8 cellular contexts compared by ENCODE assay signal in genomic region chr17:38871992-38872605, GRCh38. TPM values are rescaled to one million over a fixed set of nuclear protein-coding genes. Genes with fewer than 3 reads are reported as not detected.
DNase-seq lines count a peak whose midpoint lies in the region; ATAC-seq and TF ChIP-seq lines count a peak whose summit lies in the region.

No MANE protein-coding gene starts in this region.

- H3K4me1 ChIP-seq in cardiac muscle cell (ENCODE audit: low read depth) (peaks cover 29% of the 10 kb centered on the region), mesenchymal stem cell (ENCODE audit: control insufficient read depth, insufficient read depth, low read depth, low read length) (peaks cover 53% of the 10 kb centered on the region), vagina (peaks cover 73% of the 10 kb centered on the region)

- H3K4me2 ChIP-seq in mesenchymal stem cell (ENCODE audit: low read length, poor library complexity, severe bottlenecking): peak overlapping the region; percentile 36

- H3K9me3 ChIP-seq in cardiac muscle cell (ENCODE audit: low read depth): no peaks in the 10 kb centered on the region
- H3K9me3 ChIP-seq in mesenchymal stem cell (ENCODE audit: control insufficient read depth, low read length): no peaks in the 10 kb centered on the region
- no peaks in the 10 kb centered on the region for H3K9me3 ChIP-seq in vagina

- no peak overlapping the region for H2BK120ac ChIP-seq in mesenchymal stem cell (ENCODE audit: low read depth, low read length)

- H3K4me3 ChIP-seq in cardiac muscle cell (peak overlapping the region; percentile 66), astrocyte of the cerebellum (ENCODE audit: low read depth, low read length) (peak overlapping the region; percentile 97), mesenchymal stem cell (ENCODE audit: insufficient read depth in 1 of 2, low read depth in 1 of 2, low read length in 2 of 2) (peak overlapping the region; percentile 76 to 96), vagina (peak overlapping the region; percentile 91 to 96)

- H3K27me3 ChIP-seq in cardiac muscle cell (no peaks in the 10 kb centered on the region), mesenchymal stem cell (ENCODE audit: control insufficient read depth in 1 of 2, insufficient read depth in 1 of 2, low read length in 2 of 2) (no peaks in the 10 kb centered on the region), vagina (no peaks in the 10 kb centered on the region)

- H4K8ac ChIP-seq in mesenchymal stem cell (ENCODE audit: low read length): no peak overlapping the region

- peak overlapping the region; percentile 90 for H3K9ac ChIP-seq in mesenchymal stem cell (ENCODE audit: low read length)

- no peak overlapping the region for H2BK15ac ChIP-seq in mesenchymal stem cell (ENCODE audit: low read depth, poor library complexity, severe bottlenecking)

- no peaks in the 10 kb centered on the region for H3K79me1 ChIP-seq in mesenchymal stem cell (replicated peaks; ENCODE audit: low read length, poor library complexity, severe bottlenecking)

- H4K91ac ChIP-seq in mesenchymal stem cell (ENCODE audit: low read length): no peak overlapping the region

- H2BK12ac ChIP-seq in mesenchymal stem cell (ENCODE audit: low read length in 2 of 2): no peak overlapping the region

- no peak for TF ChIP-seq POLR2A in vagina (IDR thresholded peaks at IDR 0.05)

- no peak overlapping the region for H3K23ac ChIP-seq in mesenchymal stem cell (ENCODE audit: low read length in 2 of 2)

- intact Hi-C loops in Right ventricle myocardium superior (cut with DNase I) (no loop called here), vagina (cut with DNase I) (loop anchor here (5.0 to 10.0 kb wide), 2 partner anchors 53 to 280 kb away; partner anchors contain the start of genes LASP1NB and PLXDC1)

- H3K36me3 ChIP-seq in cardiac muscle cell (no peaks in the 10 kb centered on the region), mesenchymal stem cell (ENCODE audit: control insufficient read depth in 1 of 2, insufficient read depth in 2 of 2, low read depth in 1 of 2, low read length in 2 of 2) (peaks cover 17 to 30% of the 10 kb centered on the region in 2 experiments), vagina (no peaks in the 10 kb centered on the region)

- in situ Hi-C loops in astrocyte of the cerebellum (cut with HindIII; ENCODE audit: low sequenced_read_pairs): no loop called here

- peak overlapping the region in 1 of 2 experiments; percentile 61 for H3K14ac ChIP-seq in mesenchymal stem cell (ENCODE audit: low read length in 2 of 2)

- no peak for DNase-seq in cardiac muscle cell (ENCODE audit: low read depth in 1 of 2, low spot score in 1 of 2)
- no peak for DNase-seq in Right ventricle myocardium superior
- no peak for DNase-seq in astrocyte of the cerebellum (ENCODE audit: low read depth)
- no peak for DNase-seq in mesenchymal stem cell
- DNase-seq in vagina (ENCODE audit: extremely low spot score in 2 of 2): no peak
- no peak for DNase-seq in stimulated activated CD8-positive, alpha-beta memory T cell treated with anti-CD3 and anti-CD28 coated beads, Interleukin-4, amount 100 ng/mL, for 48 hours
- DNase-seq in GM10266 (ENCODE audit: extremely low spot score): no peak

- no peak for ATAC-seq in Right ventricle myocardium superior (ENCODE audit: poor library complexity)
- no peak for ATAC-seq in HG03039 (IDR thresholded peaks at IDR 0.05; ENCODE audit: unreplicated experiment)

- H3K27ac ChIP-seq in cardiac muscle cell (peak overlapping the region; percentile 82), mesenchymal stem cell (ENCODE audit: low read length, poor library complexity, severe bottlenecking) (peak overlapping the region; percentile 96), vagina (peak overlapping the region; percentile 95)

- WGBS in mesenchymal stem cell: 74% methylated on average over 1 of the region's 5 CpGs

- no peak for TF ChIP-seq CTCF in cardiac muscle cell (IDR thresholded peaks at IDR 0.05; ENCODE audit: low read depth, low read length)
- no peak for TF ChIP-seq CTCF in astrocyte of the cerebellum (IDR thresholded peaks at IDR 0.05; ENCODE audit: low read depth, low read length, missing control alignments)
- no peak for TF ChIP-seq CTCF in vagina (IDR thresholded peaks at IDR 0.05)
- TF ChIP-seq CTCF in GM10266 (IDR thresholded peaks at IDR 0.05; ENCODE audit: control insufficient read depth, insufficient read depth, low read depth, missing control alignments): no peak

- no peak overlapping the region for H3K4ac ChIP-seq in mesenchymal stem cell (ENCODE audit: low read depth in 1 of 2, low read length in 2 of 2)

- H3K18ac ChIP-seq in mesenchymal stem cell (ENCODE audit: low read depth in 1 of 2, low read length in 2 of 2): peak overlapping the region in 1 of 2 experiments; percentile 25

- H2AFZ ChIP-seq in mesenchymal stem cell (ENCODE audit: low read depth, low read length): no peak overlapping the region

- H2AK5ac ChIP-seq in mesenchymal stem cell (ENCODE audit: low read length, severe bottlenecking): peak overlapping the region; percentile 15

- no peak overlapping the region for H2BK5ac ChIP-seq in mesenchymal stem cell (ENCODE audit: low read depth, low read length, poor library complexity, severe bottlenecking)

RNA-seq across cellular contexts. Expression of gene LASP1, which starts 2.2 kb away (rescaled TPM):
- total RNA-seq in cardiac muscle cell: 46.0 and 51.2 TPM in 2 replicates
- 28.1 and 38.0 TPM in 2 replicates for polyA plus RNA-seq in cardiac muscle cell
- 31.7 TPM for total RNA-seq in Right ventricle myocardium superior
- 223 TPM for polyA plus RNA-seq in mesenchymal stem cell (2013, experiment 1 of 2)
- polyA plus RNA-seq in mesenchymal stem cell (2013, experiment 2 of 2): 220 TPM
- total RNA-seq in vagina: 69.0 TPM

RNA-seq across cellular contexts. Expression of gene RPL23, which starts 18.6 kb away (rescaled TPM):
- total RNA-seq in cardiac muscle cell (2,451 and 2,692 TPM in 2 replicates), Right ventricle myocardium superior (767 TPM), vagina (1,585 TPM)
- polyA plus RNA-seq in cardiac muscle cell: 567 and 626 TPM in 2 replicates
- polyA plus RNA-seq in mesenchymal stem cell (2013, experiment 1 of 2): 3,739 TPM
- 3,716 TPM for polyA plus RNA-seq in mesenchymal stem cell (2013, experiment 2 of 2)

RNA-seq across cellular contexts. Expression of gene CWC25, which starts 47.0 kb away (rescaled TPM):
- 6.4 and 14.6 TPM in 2 replicates for total RNA-seq in cardiac muscle cell
- polyA plus RNA-seq in cardiac muscle cell: 9.4 and 19.9 TPM in 2 replicates
- 7.6 TPM for total RNA-seq in Right ventricle myocardium superior
- 15.0 TPM for polyA plus RNA-seq in mesenchymal stem cell (2013, experiment 1 of 2)
- polyA plus RNA-seq in mesenchymal stem cell (2013, experiment 2 of 2): 14.0 TPM
- total RNA-seq in vagina: 25.5 TPM
